In the genomic region with DNA sequence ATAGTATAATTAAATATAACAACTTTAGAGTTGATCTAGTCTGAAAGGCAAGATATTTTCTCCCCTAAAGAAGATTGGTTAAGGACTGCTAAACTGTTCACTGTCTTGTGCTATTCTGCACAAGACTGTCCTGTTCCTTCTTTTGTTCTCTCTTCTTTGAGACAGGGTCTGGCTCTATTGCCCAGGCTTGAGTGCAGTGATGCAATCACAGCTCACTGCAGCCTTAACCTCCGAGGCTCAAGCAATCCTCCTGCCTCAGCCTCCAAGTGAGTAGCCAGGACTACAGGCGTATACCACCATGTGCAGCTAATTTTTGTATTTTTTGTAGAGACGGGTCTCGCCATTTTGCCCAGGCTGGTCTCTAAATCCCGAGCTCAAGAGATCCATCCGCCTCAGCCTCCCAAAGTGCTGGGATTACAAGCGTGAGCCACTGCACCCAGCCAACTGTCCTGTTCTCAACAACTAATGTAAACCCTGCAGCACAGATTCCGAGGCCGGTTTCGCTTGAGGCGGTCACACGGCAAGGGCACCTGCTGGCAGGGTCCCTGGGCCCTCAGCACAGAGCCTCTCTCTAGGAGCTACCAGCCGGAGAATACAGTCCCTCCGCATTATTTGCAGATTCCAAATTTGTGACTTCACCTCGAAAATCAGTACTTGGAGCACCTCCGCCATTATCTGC, we compare ENCODE assay signal across 17 cellular contexts. TPM values are rescaled to one million over a fixed set of nuclear protein-coding genes. Genes with fewer than 3 reads are reported as not detected.
DNase-seq lines count a peak whose midpoint lies in the region; ATAC-seq and TF ChIP-seq lines count a peak whose summit lies in the region.
"Had no signal": no experiment of that assay in that cellular context is flagged by ENCODE, and none has a peak within 500 bp of the region (broad histone marks: within the 10 kb centered on the region; RNA-seq: fewer than 3 reads in every experiment).

No MANE protein-coding gene starts in this region.

- H3K9ac ChIP-seq in BLaER1 treated with 17β-estradiol and CSF1 and Interleukin-3, amounts not matched to agents 10 nM and 100 nM, result peak overlapping the region in 9 of 11 experiments; percentile 38 to 83 (median 67); a peak in 15 of 22 replicates

- peaks cover 0 to 18% (median 7%) of the 10 kb centered on the region in 11 experiments; a peak in 10 of 22 replicates for H3K36me3 ChIP-seq in BLaER1 treated with 17β-estradiol and CSF1 and Interleukin-3, amounts not matched to agents 10 nM and 100 nM
- H3K36me3 ChIP-seq in lower lobe of right lung, result no peaks in the 10 kb centered on the region
- H3K36me3 ChIP-seq: thoracic aorta had no signal

- peaks cover 64 to 72% (median 69%) of the 10 kb centered on the region in 10 experiments for H3K4me1 ChIP-seq in BLaER1 treated with 17β-estradiol and CSF1 and Interleukin-3, amounts not matched to agents 10 nM and 100 nM
- peaks cover 41% of the 10 kb centered on the region for H3K4me1 ChIP-seq in lower lobe of right lung

- no peak for TF ChIP-seq CTCF in lower lobe of right lung (IDR thresholded peaks at IDR 0.05)
- no peak for TF ChIP-seq CTCF in natural killer cell (IDR thresholded peaks at IDR 0.05)
- TF ChIP-seq CTCF in type B pancreatic cell (conservative IDR thresholded peaks at IDR 0.05), result no peak

- no peaks in the 10 kb centered on the region for H3K4me1 Mint-ChIP-seq in activated T-helper 2 cell treated with anti-CD3 and anti-CD28 coated beads, Interferon-gamma antibody, Interleukin-2, Interleukin-4, amounts not matched to agents 10 μg/mL and 5 μg/mL and 100 μg/mL, durations not matched to agents 14 hours and 24 hours and 36 hours (ENCODE audit: low read depth)
- no peaks in the 10 kb centered on the region for H3K4me1 Mint-ChIP-seq in natural killer cell
- H3K4me1 Mint-ChIP-seq in type B pancreatic cell (ENCODE audit: unreplicated experiment), result peaks cover 56% of the 10 kb centered on the region
- H3K4me1 Mint-ChIP-seq: activated naive CD8-positive, alpha-beta T cell treated with anti-CD3 and anti-CD28 coated beads, Interleukin-2, amount 10 ng/mL, durations not matched to agents 7 days and 5 days; central memory CD8-positive, alpha-beta T cell; T-helper 17 cell had no signal

- no peaks in the 10 kb centered on the region for H3K27me3 Mint-ChIP-seq in activated T-helper 2 cell treated with anti-CD3 and anti-CD28 coated beads, Interferon-gamma antibody, Interleukin-2, Interleukin-4, amounts not matched to agents 10 μg/mL and 5 μg/mL and 100 μg/mL, durations not matched to agents 14 hours and 24 hours and 36 hours (ENCODE audit: low read depth)
- H3K27me3 Mint-ChIP-seq in natural killer cell (ENCODE audit: low read depth in 2 of 2), result no peaks in the 10 kb centered on the region
- no peaks in the 10 kb centered on the region for H3K27me3 Mint-ChIP-seq in type B pancreatic cell
- H3K27me3 Mint-ChIP-seq: central memory CD8-positive, alpha-beta T cell had no signal

- no peak overlapping the region for H3K4me3 Mint-ChIP-seq in activated T-helper 2 cell treated with anti-CD3 and anti-CD28 coated beads, Interferon-gamma antibody, Interleukin-2, Interleukin-4, amounts not matched to agents 10 μg/mL and 5 μg/mL and 100 μg/mL, durations not matched to agents 14 hours and 24 hours and 36 hours (ENCODE audit: low read depth)
- H3K4me3 Mint-ChIP-seq in natural killer cell (no peak overlapping the region), type B pancreatic cell (no peak overlapping the region)
- H3K4me3 Mint-ChIP-seq: activated naive CD8-positive, alpha-beta T cell treated with anti-CD3 and anti-CD28 coated beads, Interleukin-2, amount 10 ng/mL, durations not matched to agents 7 days and 5 days; activated T-cell treated with anti-CD3 and anti-CD28 coated beads, Interleukin-2, amount 50 U/mL, for 4 hours; central memory CD8-positive, alpha-beta T cell; T-helper 17 cell had no signal

- no peaks in the 10 kb centered on the region for H3K9me3 Mint-ChIP-seq in activated T-helper 2 cell treated with anti-CD3 and anti-CD28 coated beads, Interferon-gamma antibody, Interleukin-2, Interleukin-4, amounts not matched to agents 10 μg/mL and 5 μg/mL and 100 μg/mL, durations not matched to agents 14 hours and 24 hours and 36 hours
- H3K9me3 Mint-ChIP-seq in natural killer cell (no peaks in the 10 kb centered on the region), type B pancreatic cell (no peaks in the 10 kb centered on the region)
- H3K9me3 Mint-ChIP-seq: activated naive CD8-positive, alpha-beta T cell treated with anti-CD3 and anti-CD28 coated beads, Interleukin-2, amount 10 ng/mL, durations not matched to agents 7 days and 5 days; activated T-cell treated with anti-CD3 and anti-CD28 coated beads, Interleukin-2, amount 50 U/mL, for 4 hours; central memory CD8-positive, alpha-beta T cell had no signal

- intact Hi-C loops in activated T-helper 2 cell treated with anti-CD3 and anti-CD28 coated beads, Interferon-gamma antibody, Interleukin-2, Interleukin-4, amounts not matched to agents 10 μg/mL and 5 μg/mL and 100 μg/mL, durations not matched to agents 14 hours and 24 hours and 36 hours (cut with micrococcal nuclease), result no loop called here
- intact Hi-C loops in lower lobe of right lung (cut with DNase I), result no loop called here
- intact Hi-C loops in sciatic nerve (cut with DNase I), result no loop called here
- intact Hi-C loops in natural killer cell (cut with micrococcal nuclease), result no loop called here

- peak overlapping the region; percentile 48 to 93 (median 84); a peak in 19 of 22 replicates for H3K27ac ChIP-seq in BLaER1 treated with 17β-estradiol and CSF1 and Interleukin-3, amounts not matched to agents 10 nM and 100 nM
- H3K27ac ChIP-seq in lower lobe of right lung, result peak overlapping the region; percentile 66

- peak overlapping the region; percentile 85 to 95 (median 89) for H3K4me2 ChIP-seq in BLaER1 treated with 17β-estradiol and CSF1 and Interleukin-3, amounts not matched to agents 10 nM and 100 nM

- peak; percentile 2 for DNase-seq in activated T-helper 2 cell treated with anti-CD3 and anti-CD28 coated beads, Interferon-gamma antibody, Interleukin-2, Interleukin-4, amounts not matched to agents 10 μg/mL and 5 μg/mL and 100 μg/mL, durations not matched to agents 14 hours and 24 hours and 36 hours (ENCODE audit: low spot score)
- DNase-seq in lower lobe of right lung (no peak), sciatic nerve (ENCODE audit: low spot score) (peak; percentile 48), hypothalamus (lab: John Stamatoyannopoulos, UW) (no peak), natural killer cell (no peak), type B pancreatic cell (ENCODE audit: extremely low spot score, unreplicated experiment) (no peak)
- no peak for DNase-seq in activated CD4-positive, CD25-positive, alpha-beta regulatory T cell treated with anti-CD3 and anti-CD28 coated beads, Interleukin-2, amount 50 U/mL, for 72 hours
- DNase-seq: activated CD4-positive, alpha-beta T cell treated with anti-CD3 and anti-CD28 coated beads for 48 hours; activated naive CD8-positive, alpha-beta T cell treated with anti-CD3 and anti-CD28 coated beads, Interleukin-2, amount 10 ng/mL, durations not matched to agents 7 days and 5 days; activated T-cell treated with anti-CD3 and anti-CD28 coated beads, Interleukin-2, amount 50 U/mL, for 4 hours; AML-193; foreskin melanocyte; MV-4-11; T-helper 17 cell had no signal

- H3K4me3 ChIP-seq in BLaER1 treated with 17β-estradiol and CSF1 and Interleukin-3, amounts not matched to agents 10 nM and 100 nM, result peak overlapping the region in 5 of 10 experiments; percentile 20 to 56 (median 40); a peak in 7 of 20 replicates
- H3K4me3 ChIP-seq in lower lobe of right lung, result peak overlapping the region; percentile 22

- H3K9me3 ChIP-seq in BLaER1 treated with 17β-estradiol and CSF1 and Interleukin-3, amounts not matched to agents 10 nM and 100 nM (replicated peaks in 1 of 11), result peaks cover 0 to 10% (median 6%) of the 10 kb centered on the region in 11 experiments; a peak in 10 of 22 replicates
- no peaks in the 10 kb centered on the region for H3K9me3 ChIP-seq in lower lobe of right lung
- H3K9me3 ChIP-seq: thoracic aorta had no signal

- no peaks in the 10 kb centered on the region for H3K27me3 ChIP-seq in BLaER1 treated with 17β-estradiol and CSF1 and Interleukin-3, amounts not matched to agents 10 nM and 100 nM
- no peaks in the 10 kb centered on the region for H3K27me3 ChIP-seq in lower lobe of right lung (ENCODE audit: low read depth)

- H4K20me1 ChIP-seq in BLaER1 treated with 17β-estradiol and CSF1 and Interleukin-3, amounts not matched to agents 10 nM and 100 nM, result peaks cover 0 to 82% (median 44%) of the 10 kb centered on the region in 11 experiments; a peak in 19 of 22 replicates

- no peak overlapping the region for H3K27ac Mint-ChIP-seq in activated T-helper 2 cell treated with anti-CD3 and anti-CD28 coated beads, Interferon-gamma antibody, Interleukin-2, Interleukin-4, amounts not matched to agents 10 μg/mL and 5 μg/mL and 100 μg/mL, durations not matched to agents 14 hours and 24 hours and 36 hours
- H3K27ac Mint-ChIP-seq in natural killer cell, result no peak overlapping the region
- H3K27ac Mint-ChIP-seq in type B pancreatic cell, result no peak overlapping the region
- H3K27ac Mint-ChIP-seq: activated naive CD8-positive, alpha-beta T cell treated with anti-CD3 and anti-CD28 coated beads, Interleukin-2, amount 10 ng/mL, durations not matched to agents 7 days and 5 days; T-helper 17 cell had no signal

- no peaks in the 10 kb centered on the region for H3K36me3 Mint-ChIP-seq in activated T-helper 2 cell treated with anti-CD3 and anti-CD28 coated beads, Interferon-gamma antibody, Interleukin-2, Interleukin-4, amounts not matched to agents 10 μg/mL and 5 μg/mL and 100 μg/mL, durations not matched to agents 14 hours and 24 hours and 36 hours (ENCODE audit: low read depth)
- no peaks in the 10 kb centered on the region for H3K36me3 Mint-ChIP-seq in natural killer cell
- peaks cover 10% of the 10 kb centered on the region for H3K36me3 Mint-ChIP-seq in type B pancreatic cell
- H3K36me3 Mint-ChIP-seq: activated naive CD8-positive, alpha-beta T cell treated with anti-CD3 and anti-CD28 coated beads, Interleukin-2, amount 10 ng/mL, durations not matched to agents 7 days and 5 days had no signal

- ATAC-seq in lower lobe of right lung (peak in 1 of 2 donors; percentile 45), sciatic nerve (no peak), natural killer cell (no peak)
- ATAC-seq: activated T-cell treated with anti-CD3 and anti-CD28 coated beads, Interleukin-2, amount 50 U/mL, for 4 hours; T-helper 17 cell had no signal

RNA-seq across cellular contexts. Expression of gene PXDN, which starts 16.4 kb away (rescaled TPM):
- total RNA-seq in activated T-helper 2 cell treated with anti-CD3 and anti-CD28 coated beads, Interferon-gamma antibody, Interleukin-2, Interleukin-4, amounts not matched to agents 10 μg/mL and 5 μg/mL and 100 μg/mL, durations not matched to agents 14 hours and 24 hours and 36 hours, result 2.0 and 2.3 TPM in 2 replicates
- total RNA-seq in lower lobe of right lung (36.3 TPM), sciatic nerve (38.1 TPM), natural killer cell (1 to 10 TPM; 2.1 to 3.7 (median 2.5) TPM), type B pancreatic cell (ENCODE audit: low replicate concordance) (58.4 and 150 TPM in 2 replicates)
- total RNA-seq: T-helper 17 cell had no signal

Comparison
In these comparisons a context has a peak if more than half of its experiments do, and no peak if none do; other contexts are left out.
1. DNase-seq: peak in activated T-helper 2 cell treated with anti-CD3 and anti-CD28 coated beads, Interferon-gamma antibody, Interleukin-2, Interleukin-4, amounts not matched to agents 10 μg/mL and 5 μg/mL and 100 μg/mL, durations not matched to agents 14 hours and 24 hours and 36 hours (single experiment) and sciatic nerve (single experiment); none in lower lobe of right lung (single experiment), hypothalamus (0 of 51), natural killer cell (single experiment), type B pancreatic cell (single experiment) and activated CD4-positive, CD25-positive, alpha-beta regulatory T cell treated with anti-CD3 and anti-CD28 coated beads, Interleukin-2, amount 50 U/mL, for 72 hours (single experiment).